In the genomic region with DNA sequence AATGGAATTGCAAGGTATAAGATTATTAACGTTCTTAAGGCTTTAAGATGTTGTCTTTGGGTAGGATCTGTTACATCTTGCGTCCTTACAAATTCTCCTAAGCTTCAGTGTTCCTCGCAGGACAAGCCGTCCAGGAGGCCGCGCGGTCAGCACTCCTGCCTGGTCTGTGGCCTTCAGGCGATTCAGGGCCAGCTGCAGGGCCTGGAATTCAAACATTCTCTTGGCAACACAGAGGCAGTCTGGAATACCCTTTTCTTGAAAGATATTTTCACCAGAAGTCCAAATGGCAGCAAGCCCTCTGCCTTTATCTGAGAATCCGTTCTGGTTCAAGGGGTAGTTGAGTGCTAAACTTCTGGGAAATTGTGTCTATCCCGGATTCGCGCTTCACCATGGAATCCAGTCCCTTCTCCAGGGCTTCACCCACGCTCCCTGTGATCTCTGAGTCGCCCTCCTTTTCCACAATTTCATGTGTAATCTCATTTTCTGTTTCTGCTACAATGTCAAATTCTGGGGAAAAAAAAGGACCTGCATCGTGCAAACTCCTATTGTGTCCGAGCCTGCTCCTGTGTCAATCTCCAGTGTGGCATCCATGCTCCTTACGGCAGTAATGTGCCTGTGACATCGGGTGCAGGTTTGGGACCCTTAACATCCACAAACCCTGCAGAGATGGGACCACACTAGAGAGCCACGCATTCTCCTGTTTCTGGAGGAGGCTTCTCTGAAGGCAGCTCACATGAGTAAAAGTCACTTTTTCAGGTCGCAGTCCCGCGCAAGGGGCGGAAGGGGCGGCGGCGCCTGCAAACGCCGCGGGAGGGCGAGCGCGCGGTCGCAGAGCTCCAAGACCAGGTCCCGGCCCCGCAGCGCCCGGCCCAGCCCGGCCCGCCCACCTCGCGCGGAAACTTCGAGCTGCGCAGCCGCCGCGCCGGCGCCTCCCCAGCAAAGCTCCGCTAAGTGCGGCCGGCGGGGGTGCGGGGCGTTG, we compare ENCODE assay signal across 8 cellular contexts. TPM values are rescaled to one million over a fixed set of nuclear protein-coding genes. Genes with fewer than 3 reads are reported as not detected.
DNase-seq lines count a peak whose midpoint lies in the region; ATAC-seq and TF ChIP-seq lines count a peak whose summit lies in the region.

No MANE protein-coding gene starts in this region.

- H3K4me1 Mint-ChIP-seq in activated naive CD4-positive, alpha-beta T cell treated with anti-CD3 and anti-CD28 coated beads, Interleukin-2, amount 50 U/mL, for 24 hours, result peaks cover 55% of the 10 kb centered on the region

- H3K9me3 Mint-ChIP-seq in activated naive CD4-positive, alpha-beta T cell treated with anti-CD3 and anti-CD28 coated beads, Interleukin-2, amount 50 U/mL, for 24 hours, result peaks cover 4% of the 10 kb centered on the region

- H3K27me3 ChIP-seq in iPS-15b (ENCODE audit: control insufficient read depth, insufficient read depth, low read length) (peaks cover 13% of the 10 kb centered on the region), spleen (replicated peaks in 1 of 7) (peaks cover 0 to 13% (median 3%) of the 10 kb centered on the region in 7 donors)

- ATAC-seq in GM19023 (IDR thresholded peaks at IDR 0.05; ENCODE audit: unreplicated experiment), result peak; percentile 55

- H3K9me3 ChIP-seq in iPS-15b (ENCODE audit: control insufficient read depth, insufficient read depth, low read length), result no peaks in the 10 kb centered on the region
- no peaks in the 10 kb centered on the region for H3K9me3 ChIP-seq in spleen

- H3K36me3 ChIP-seq in iPS-15b (ENCODE audit: control insufficient read depth, insufficient read depth, low read length) (no peaks in the 10 kb centered on the region), spleen (no peaks in the 10 kb centered on the region)

- H3K4me3 ChIP-seq in iPS-15b (ENCODE audit: low read depth, low read length) (peak overlapping the region; percentile 45), spleen (peak overlapping the region in 6 of 8 donors; percentile 3 to 61 (median 18))

- H3K4me1 ChIP-seq in iPS-15b (ENCODE audit: control insufficient read depth, insufficient read depth, low read length) (peaks cover 5% of the 10 kb centered on the region), spleen (peaks cover 6 to 61% (median 34%) of the 10 kb centered on the region in 6 donors)

- WGBS in spleen, 5 donors, result 26 to 50% (median 27%) methylated on average over 29 to 56 of the region's 56 CpGs

- no peak overlapping the region for H3K27ac Mint-ChIP-seq in activated naive CD4-positive, alpha-beta T cell treated with anti-CD3 and anti-CD28 coated beads, Interleukin-2, amount 50 U/mL, for 24 hours

- H3K27me3 Mint-ChIP-seq in activated naive CD4-positive, alpha-beta T cell treated with anti-CD3 and anti-CD28 coated beads, Interleukin-2, amount 50 U/mL, for 24 hours, result no peaks in the 10 kb centered on the region

- no peak overlapping the region for H3K9ac ChIP-seq in iPS-15b (ENCODE audit: low read depth, low read length)

- intact Hi-C loops in spleen (cut with DNase I; ENCODE audit: low total_unique reads), result no loop called here

- peak overlapping the region in 2 of 8 donors; percentile 38 to 42 for H3K27ac ChIP-seq in spleen

- H3K4me3 Mint-ChIP-seq in activated naive CD4-positive, alpha-beta T cell treated with anti-CD3 and anti-CD28 coated beads, Interleukin-2, amount 50 U/mL, for 24 hours, result peak overlapping the region; percentile 79

- no peak for TF ChIP-seq POLR2A in spleen (IDR thresholded peaks at IDR 0.05)

- peak; percentile 16 for DNase-seq in NCI-H2227 (lab: John Stamatoyannopoulos, UW; ENCODE audit: unreplicated experiment)
- DNase-seq in spleen, result peak; percentile 93
- DNase-seq in NCI-H446 (lab: John Stamatoyannopoulos, UW), result no peak
- no peak for DNase-seq in NOMO-1 treated with DMSO at 0.1 percent for 48 hours (lab: John Stamatoyannopoulos, UW; ENCODE audit: unreplicated experiment)
- DNase-seq in COLO829 (ENCODE audit: low spot score), result no peak

- peaks cover 5% of the 10 kb centered on the region for H3K36me3 Mint-ChIP-seq in activated naive CD4-positive, alpha-beta T cell treated with anti-CD3 and anti-CD28 coated beads, Interleukin-2, amount 50 U/mL, for 24 hours

- TF ChIP-seq CTCF in spleen (IDR thresholded peaks at IDR 0.05 in 8 of 11, conservative IDR thresholded peaks at IDR 0.05 in 3 of 11), result peak in 5 of 11 experiments; percentile 9 to 27 (median 16)

RNA-seq across cellular contexts. Expression of gene SORL1, which starts 25.3 kb away (rescaled TPM):
- 100 to 1,000 TPM; 111 to 328 (median 188) TPM for total RNA-seq in spleen
- polyA plus RNA-seq in spleen, result 1 to 10 TPM; 3.8 to 5.4 (median 5.0) TPM

Comparison
In these comparisons a context has a peak if more than half of its experiments do, and no peak if none do; other contexts are left out.
1. DNase-seq: peak in NCI-H2227 (single experiment) and spleen (single experiment); none in NCI-H446 (0 of 2), NOMO-1 treated with DMSO at 0.1 percent for 48 hours (single experiment) and COLO829 (single experiment).